ENCODE assay signal across 18 cellular contexts in genomic region chr10:70615784-70616511, GRCh38. TPM values are rescaled to one million over a fixed set of nuclear protein-coding genes. Genes with fewer than 3 reads are reported as not detected.
DNase-seq lines count a peak whose midpoint lies in the region; ATAC-seq and TF ChIP-seq lines count a peak whose summit lies in the region.
"Had no signal": no experiment of that assay in that cellular context is flagged by ENCODE, and none has a peak within 500 bp of the region (broad histone marks: within the 10 kb centered on the region; RNA-seq: fewer than 3 reads in every experiment).

No MANE protein-coding gene starts in this region.

- intact Hi-C loops in heart right ventricle (cut with DNase I), result loop anchor here in 1 of 10 donors (5.0 kb wide), 1 partner anchor 141 kb away; no protein-coding TSS in a partner anchor

- H3K36me3 ChIP-seq in heart right ventricle, result no peaks in the 10 kb centered on the region
- H3K36me3 ChIP-seq: cardiac muscle cell, upper lobe of right lung had no signal

- H3K9me3 ChIP-seq in heart right ventricle, result peaks cover 0 to 20% (median 10%) of the 10 kb centered on the region in 11 donors
- H3K9me3 ChIP-seq: upper lobe of right lung had no signal

- H3K4me1 ChIP-seq in heart right ventricle, result peaks cover 0 to 14% (median 0%) of the 10 kb centered on the region in 9 donors
- H3K4me1 ChIP-seq: upper lobe of right lung had no signal

- 66 to 71% methylated on average over 7 of the region's 7 CpGs for WGBS in heart right ventricle, 2 donors

- H3K27me3 ChIP-seq in heart right ventricle, result no peaks in the 10 kb centered on the region
- H3K27me3 ChIP-seq: cardiac muscle cell, upper lobe of right lung had no signal

- H3K27ac ChIP-seq in heart right ventricle, result peak overlapping the region in 1 of 10 donors; percentile 57
- H3K27ac ChIP-seq: cardiac muscle cell, upper lobe of right lung had no signal

- no peak for ATAC-seq in heart right ventricle
- no peak for ATAC-seq in HG03045 (IDR thresholded peaks at IDR 0.05; ENCODE audit: unreplicated experiment)
- ATAC-seq: stimulated activated naive B cell treated with anti-CD40 and anti-IgM and Interleukin-4, amounts not matched to agents 10 μg/mL and 1 μg/mL and 100 μg/mL, for 72 hours; upper lobe of right lung had no signal

- peak; percentile 9 for DNase-seq in AG10803 (ENCODE audit: low read depth)
- peak; percentile 74 for DNase-seq in HT1080 (ENCODE audit: low read depth)
- DNase-seq in SKM-1 treated with dmso at 0.1 percent for 144 hours (lab: John Stamatoyannopoulos, UW; ENCODE audit: unreplicated experiment), result peak; percentile 17
- DNase-seq in epithelial cell of esophagus (ENCODE audit: low read depth), result peak; percentile 22
- no peak for DNase-seq in GM19238 (ENCODE audit: insufficient read length, low spot score)
- no peak for DNase-seq in heart right ventricle
- DNase-seq in NCI-H2196 treated with DMSO at 0.1 percent for 48 hours (lab: John Stamatoyannopoulos, UW; ENCODE audit: unreplicated experiment), result no peak
- DNase-seq: activated B cell treated with CpG ODN at 0.5 μM for 24 hours; activated naive CD4-positive, alpha-beta T cell treated with Interleukin-2 at 50 U/mL for 16 hours; Calu3; KG1; NCI-H1436 treated with DMSO at 0.1 percent for 48 hours; NCI-H510A treated with DMSO at 0.1 percent for 48 hours; stimulated activated naive B cell treated with anti-CD40 and anti-IgM and Interleukin-4, amounts not matched to agents 10 μg/mL and 1 μg/mL and 100 μg/mL, for 72 hours; upper lobe of right lung had no signal

- H3K4me3 ChIP-seq in AG10803 (ENCODE audit: low read length) (no peak overlapping the region), epithelial cell of esophagus (ENCODE audit: low read length) (no peak overlapping the region), heart right ventricle (no peak overlapping the region)
- H3K4me3 ChIP-seq: cardiac muscle cell, upper lobe of right lung had no signal

- TF ChIP-seq CTCF in AG10803 (conservative IDR thresholded peaks at IDR 0.05; ENCODE audit: low read length), result no peak
- TF ChIP-seq CTCF in epithelial cell of esophagus (IDR thresholded peaks at IDR 0.05; ENCODE audit: insufficient read depth, low read depth, low read length, missing control alignments), result no peak
- TF ChIP-seq CTCF in heart right ventricle (IDR thresholded peaks at IDR 0.05), result no peak

RNA-seq across cellular contexts. Expression of gene PRF1, which starts 13.4 kb away (rescaled TPM):
- not detected in 2 replicates for total RNA-seq in HT1080 (2014; rRNA removed; shearing (Covaris generic))
- not detected in 2 replicates for polyA plus RNA-seq in HT1080 (2015; cell fraction: cytosol; rRNA removed)
- not detected in 2 replicates for polyA plus RNA-seq in HT1080 (2015; cell fraction: nucleus; rRNA removed)
- 10 to 100 TPM in 1 of 10 donors, 1 to 10 TPM in 5, under 1 TPM in 4; 0.33 to 13.8 (median 1.2) TPM for total RNA-seq in heart right ventricle
- polyA plus RNA-seq in heart right ventricle, result 1 to 10 TPM in 1 of 2 donors, under 1 TPM in 1; 0.61 to 1.5 TPM
- total RNA-seq: Calu3, cardiac muscle cell, fibroblast of villous mesenchyme had no signal
- polyA plus RNA-seq: cardiac muscle cell had no signal

RNA-seq across cellular contexts. Expression of gene ADAMTS14, which starts 56.4 kb away (rescaled TPM):
- total RNA-seq in HT1080 (2014; rRNA removed; shearing (Covaris generic)), result under 0.01 TPM in 1 of 2 replicates, not detected in the other
- 0.15 and 0.25 TPM in 2 replicates for polyA plus RNA-seq in HT1080 (2015; cell fraction: cytosol; rRNA removed)
- 2.2 and 2.9 TPM in 2 replicates for polyA plus RNA-seq in HT1080 (2015; cell fraction: nucleus; rRNA removed)
- total RNA-seq in heart right ventricle, result 1 to 10 TPM in 3 of 10 donors, under 1 TPM in 7; 0.08 to 1.4 (median 0.59) TPM
- polyA plus RNA-seq in heart right ventricle, result under 1 TPM; 0.13 to 0.66 TPM

Comparison
In these comparisons a context has a peak if more than half of its experiments do, and no peak if none do; other contexts are left out.
1. DNase-seq: peak in AG10803 (single experiment), HT1080 (single experiment), SKM-1 treated with dmso at 0.1 percent for 144 hours (single experiment) and epithelial cell of esophagus (single experiment); none in GM19238 (single experiment), heart right ventricle (0 of 2) and NCI-H2196 treated with DMSO at 0.1 percent for 48 hours (single experiment).